Comparison of ENCODE assay signal across 15 cellular contexts in genomic region chr15:38650384-38650783, GRCh38.
A peak's percentile ranks its signal among the peaks of the same experiment; 100 is the strongest.
DNase-seq lines count a peak whose midpoint lies in the region; ATAC-seq and TF ChIP-seq lines count a peak whose summit lies in the region.
"Had no signal": no experiment of that assay in that cellular context is flagged by ENCODE, and none has a peak within 500 bp of the region (broad histone marks: within the 10 kb centered on the region; RNA-seq: fewer than 3 reads in every experiment).

No MANE protein-coding gene starts in this region.

- peaks cover 17% of the 10 kb centered on the region for H3F3A ChIP-seq in Loucy (ENCODE audit: low read depth)

- peaks cover 7% of the 10 kb centered on the region for H3K9me3 Mint-ChIP-seq in activated CD4-positive, alpha-beta T cell treated with anti-CD3 and anti-CD28 coated beads for 36 hours (ENCODE audit: low read depth)
- H3K9me3 Mint-ChIP-seq in activated naive CD8-positive, alpha-beta T cell treated with anti-CD3 and anti-CD28 coated beads, Interleukin-2, amount 50 U/mL, for 24 hours, result peaks cover 11% of the 10 kb centered on the region
- H3K9me3 Mint-ChIP-seq in progenitor cell of endocrine pancreas (ENCODE audit: low read depth), result no peaks in the 10 kb centered on the region

- CTCF ChIA-PET in activated CD4-positive, alpha-beta T cell treated with anti-CD3 and anti-CD28 coated beads for 36 hours (lab: Charles Lee), result interaction anchor here (0.6 to 4.5 kb wide), 16 partner anchors 8 to 157 kb away, joined by 3 to 44 read pairs (median 4); partner anchors contain the start of gene RASGRP1

- POLR2A ChIA-PET in activated CD4-positive, alpha-beta T cell treated with anti-CD3 and anti-CD28 coated beads for 36 hours (lab: Charles Lee), result no interaction called here

- intact Hi-C loops in activated CD4-positive, alpha-beta T cell treated with anti-CD3 and anti-CD28 coated beads for 36 hours (cut with DNase I, micrococcal nuclease), result no loop called here

- no peaks in the 10 kb centered on the region for H3K36me3 ChIP-seq in Loucy (ENCODE audit: insufficient read depth, low read length)

- no peaks in the 10 kb centered on the region for H3K27me3 ChIP-seq in Loucy (ENCODE audit: insufficient read depth, low read length, poor library complexity, severe bottlenecking)

- H3K4me1 Mint-ChIP-seq in activated CD4-positive, alpha-beta T cell treated with anti-CD3 and anti-CD28 coated beads for 36 hours, result peaks cover 77% of the 10 kb centered on the region
- peaks cover 85% of the 10 kb centered on the region for H3K4me1 Mint-ChIP-seq in activated naive CD8-positive, alpha-beta T cell treated with anti-CD3 and anti-CD28 coated beads, Interleukin-2, amount 50 U/mL, for 24 hours
- H3K4me1 Mint-ChIP-seq in progenitor cell of endocrine pancreas (ENCODE audit: low read depth), result no peaks in the 10 kb centered on the region

- peak; percentile 35; the same call in 1 of the 2 replicates for TF ChIP-seq CTCF in Loucy (conservative IDR thresholded peaks at IDR 0.05; ENCODE audit: low read length)
- peak; percentile 12 for TF ChIP-seq CTCF in progenitor cell of endocrine pancreas (IDR thresholded peaks at IDR 0.05; ENCODE audit: unreplicated experiment)

- H3K36me3 Mint-ChIP-seq in activated CD4-positive, alpha-beta T cell treated with anti-CD3 and anti-CD28 coated beads for 36 hours (ENCODE audit: low read depth), result peaks cover 3% of the 10 kb centered on the region
- peaks cover 4% of the 10 kb centered on the region for H3K36me3 Mint-ChIP-seq in activated naive CD8-positive, alpha-beta T cell treated with anti-CD3 and anti-CD28 coated beads, Interleukin-2, amount 50 U/mL, for 24 hours (ENCODE audit: low read depth)
- no peaks in the 10 kb centered on the region for H3K36me3 Mint-ChIP-seq in progenitor cell of endocrine pancreas (ENCODE audit: insufficient read depth)

- H3K4me2 ChIP-seq in Loucy (ENCODE audit: low read depth, low read length, poor library complexity, severe bottlenecking), result peak overlapping the region; percentile 82

- H3K4me1 ChIP-seq in Loucy (ENCODE audit: insufficient read depth, low read length, poor library complexity, severe bottlenecking), result peaks cover 35% of the 10 kb centered on the region

- H3K27ac Mint-ChIP-seq in activated CD4-positive, alpha-beta T cell treated with anti-CD3 and anti-CD28 coated beads for 36 hours, result peak overlapping the region; percentile 92
- peak overlapping the region; percentile 86 for H3K27ac Mint-ChIP-seq in activated naive CD8-positive, alpha-beta T cell treated with anti-CD3 and anti-CD28 coated beads, Interleukin-2, amount 50 U/mL, for 24 hours
- no peak overlapping the region for H3K27ac Mint-ChIP-seq in progenitor cell of endocrine pancreas

- DNase-seq in activated CD4-positive, alpha-beta T cell treated with anti-CD3 and anti-CD28 coated beads for 36 hours, result no peak
- no peak for DNase-seq in activated CD4-positive, alpha-beta T cell treated with anti-CD3 and anti-CD28 coated beads for 1 hour
- no peak for DNase-seq in activated naive CD8-positive, alpha-beta T cell treated with anti-CD3 and anti-CD28 coated beads, Interleukin-2, amount 50 U/mL, for 24 hours
- DNase-seq in progenitor cell of endocrine pancreas (ENCODE audit: low spot score, unreplicated experiment) (no peak), cerebellar nuclear complex (lab: John Stamatoyannopoulos, UW) (no peak), hippocampal formation (lab: John Stamatoyannopoulos, UW) (no peak), occipital lobe (lab: John Stamatoyannopoulos, UW) (no peak)
- DNase-seq: NCI-H1694, NCI-H446 treated with DMSO at 0.1 percent for 48 hours, nephron progenitor cell, Right ventricle myocardium superior, T-helper 9 cell had no signal

- no peak overlapping the region for H2AFZ ChIP-seq in Loucy (ENCODE audit: low read length)

- H3K4me3 ChIP-seq in Loucy (ENCODE audit: low read length, poor library complexity, severe bottlenecking), result no peak overlapping the region
- H3K4me3 ChIP-seq: coronary artery, lung had no signal

- no peaks in the 10 kb centered on the region for H3K27me3 Mint-ChIP-seq in activated CD4-positive, alpha-beta T cell treated with anti-CD3 and anti-CD28 coated beads for 36 hours
- no peaks in the 10 kb centered on the region for H3K27me3 Mint-ChIP-seq in activated naive CD8-positive, alpha-beta T cell treated with anti-CD3 and anti-CD28 coated beads, Interleukin-2, amount 50 U/mL, for 24 hours
- H3K27me3 Mint-ChIP-seq in progenitor cell of endocrine pancreas, result peaks cover 54% of the 10 kb centered on the region

- H3K9me2 ChIP-seq in Loucy (replicated peaks; ENCODE audit: low read depth, low read length), result no peaks in the 10 kb centered on the region

- H3K9ac ChIP-seq in Loucy (ENCODE audit: low read depth, low read length, poor library complexity, severe bottlenecking), result peak overlapping the region; percentile 74

- H4K20me1 ChIP-seq in Loucy (ENCODE audit: insufficient read depth, low read length, poor library complexity, severe bottlenecking), result no peaks in the 10 kb centered on the region

- ATAC-seq in activated CD4-positive, alpha-beta T cell treated with anti-CD3 and anti-CD28 coated beads for 36 hours, result no peak
- ATAC-seq in activated naive CD8-positive, alpha-beta T cell treated with anti-CD3 and anti-CD28 coated beads, Interleukin-2, amount 50 U/mL, for 24 hours, result no peak

- H3K79me2 ChIP-seq in Loucy (ENCODE audit: insufficient read depth, low read length), result no peaks in the 10 kb centered on the region

- H3K9me3 ChIP-seq in Loucy (ENCODE audit: insufficient read depth, low read depth, low read length), result no peaks in the 10 kb centered on the region

- H3K4me3 Mint-ChIP-seq in activated CD4-positive, alpha-beta T cell treated with anti-CD3 and anti-CD28 coated beads for 36 hours, result no peak overlapping the region
- no peak overlapping the region for H3K4me3 Mint-ChIP-seq in activated naive CD8-positive, alpha-beta T cell treated with anti-CD3 and anti-CD28 coated beads, Interleukin-2, amount 50 U/mL, for 24 hours
- H3K4me3 Mint-ChIP-seq in progenitor cell of endocrine pancreas (ENCODE audit: low read depth), result no peak overlapping the region
- H3K4me3 Mint-ChIP-seq: nephron progenitor cell had no signal
